1 cellular context compared by ENCODE assay signal in genomic region chr6:41730531-41731436, GRCh38.
TF ChIP-seq lines count a peak whose summit lies in the region.

No MANE protein-coding gene starts in this region.

TF ChIP-seq in endothelial cell of umbilical vein, 7 proteins besides CTCF, POLR2A, EP300 and RAD21:
- TF ChIP-seq EZH2 (IDR thresholded peaks at IDR 0.05; ENCODE audit: borderline replicate concordance, low read depth, low read length, severe bottlenecking) (no peak), GATA2 (IDR thresholded peaks at IDR 0.05; ENCODE audit: insufficient read depth, insufficient read length, low read depth, low read length) (peak; percentile 75), MYC (IDR thresholded peaks at IDR 0.05; ENCODE audit: low read depth, low read length) (no peak)
